Comparison of ENCODE assay signal across 16 cellular contexts in the genomic region with DNA sequence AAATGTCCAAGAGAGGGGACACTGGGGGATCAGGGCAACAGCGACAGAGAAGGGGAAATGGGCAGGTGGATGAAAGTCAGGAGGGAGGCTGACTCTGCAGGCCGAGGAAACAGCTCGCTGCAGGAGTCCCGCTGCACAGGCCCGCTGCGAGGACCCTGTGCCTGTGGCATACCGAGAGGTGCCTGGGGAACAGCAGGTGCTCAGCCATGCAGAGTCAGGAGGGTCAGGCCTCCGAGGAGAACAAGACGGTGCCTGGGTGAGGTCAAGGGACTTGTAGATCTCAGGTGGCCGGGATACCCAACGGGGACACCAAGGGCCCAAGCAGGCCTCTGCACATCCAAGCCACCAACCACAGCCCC.
DNase-seq lines count a peak whose midpoint lies in the region; TF ChIP-seq lines count a peak whose summit lies in the region.
"Had no signal": no experiment of that assay in that cellular context is flagged by ENCODE, and none has a peak within 500 bp of the region (broad histone marks: within the 10 kb centered on the region; RNA-seq: fewer than 3 reads in every experiment).

No MANE protein-coding gene starts in this region.

- 82 to 89% methylated on average over 11 of the region's 11 CpGs for WGBS in mesodermal cell (ENCODE audit: insufficient coverage in 2 of 2), 2 experiments

- no peak for TF ChIP-seq CTCF in ascending aorta (IDR thresholded peaks at IDR 0.05)
- no peak for TF ChIP-seq CTCF in OCI-LY7 (conservative IDR thresholded peaks at IDR 0.05; ENCODE audit: low read length)

- no peaks in the 10 kb centered on the region for H3K27me3 Mint-ChIP-seq in activated T-cell treated with anti-CD3 and anti-CD28 coated beads, Interleukin-2, amount 50 U/mL, for 24 hours
- H3K27me3 Mint-ChIP-seq: CD4-positive, alpha-beta T cell had no signal

- no peak overlapping the region for H3K4me2 ChIP-seq in OCI-LY7 (ENCODE audit: low read length)

- H3K4me1 ChIP-seq in ascending aorta, result peaks cover 26 to 41% of the 10 kb centered on the region in 2 donors
- peaks cover 49% of the 10 kb centered on the region for H3K4me1 ChIP-seq in mesodermal cell (ENCODE audit: control insufficient read depth, insufficient read depth, low read length, poor library complexity, severe bottlenecking)
- peaks cover 6% of the 10 kb centered on the region for H3K4me1 ChIP-seq in OCI-LY7 (ENCODE audit: insufficient read depth, low read length, poor library complexity, severe bottlenecking)

- peak overlapping the region; percentile 26 for H3K27ac Mint-ChIP-seq in activated T-cell treated with anti-CD3 and anti-CD28 coated beads, Interleukin-2, amount 50 U/mL, for 24 hours
- H3K27ac Mint-ChIP-seq: CD4-positive, alpha-beta T cell had no signal

- H2AFZ ChIP-seq in OCI-LY7 (ENCODE audit: low read length), result no peak overlapping the region

- DNase-seq in activated T-cell treated with anti-CD3 and anti-CD28 coated beads, Interleukin-2, amount 50 U/mL, for 24 hours, result no peak
- DNase-seq in activated T-cell treated with anti-CD3 and anti-CD28 coated beads for 4 hours (no peak), ascending aorta (ENCODE audit: low spot score in 2 of 2) (no peak), substantia nigra (lab: John Stamatoyannopoulos, UW) (no peak), GF-D8 (lab: John Stamatoyannopoulos, UW) (no peak), OCI-LY7 (ENCODE audit: low spot score) (no peak)
- DNase-seq in activated CD8-positive, alpha-beta memory T cell treated with anti-CD3 and anti-CD28 coated beads for 24 hours, result no peak
- DNase-seq: activated effector memory CD4-positive, alpha-beta T cell treated with Interleukin-2 at 50 U/mL for 16 hours; CD4-positive, alpha-beta T cell; Karpas-422; NCI-H146; NCI-H446; occipital lobe; stomach had no signal

- H3K36me3 ChIP-seq in ascending aorta, result peaks cover 2 to 4% of the 10 kb centered on the region in 2 donors
- peaks cover 16% of the 10 kb centered on the region for H3K36me3 ChIP-seq in mesodermal cell (ENCODE audit: control insufficient read depth, insufficient read depth, low read length)
- peaks cover 4% of the 10 kb centered on the region; the same call in 1 of the 2 replicates for H3K36me3 ChIP-seq in OCI-LY7 (ENCODE audit: insufficient read depth, low read length)

- H3K4me3 ChIP-seq in ascending aorta, result no peak overlapping the region
- no peak overlapping the region for H3K4me3 ChIP-seq in mesodermal cell (ENCODE audit: extremely low read depth, insufficient read depth, low read length, poor library complexity, severe bottlenecking)
- H3K4me3 ChIP-seq in OCI-LY7 (ENCODE audit: low read depth, low read length, poor library complexity, severe bottlenecking), result no peak overlapping the region
- H3K4me3 ChIP-seq: skin epidermis, stomach had no signal

- H4K20me1 ChIP-seq in OCI-LY7 (ENCODE audit: insufficient read depth, low read length), result peaks cover 18% of the 10 kb centered on the region; the same call in 1 of the 2 replicates

- H3K9me3 Mint-ChIP-seq in activated T-cell treated with anti-CD3 and anti-CD28 coated beads, Interleukin-2, amount 50 U/mL, for 24 hours, result no peaks in the 10 kb centered on the region
- H3K9me3 Mint-ChIP-seq: CD4-positive, alpha-beta T cell had no signal

- POLR2A ChIA-PET in OCI-LY7 (lab: Charles Lee), result no interaction called here

- H3K9me3 ChIP-seq in ascending aorta (no peaks in the 10 kb centered on the region), mesodermal cell (ENCODE audit: control insufficient read depth, low read length) (no peaks in the 10 kb centered on the region), OCI-LY7 (ENCODE audit: low read length) (no peaks in the 10 kb centered on the region)
- H3K9me3 ChIP-seq: stomach had no signal

- peaks cover 72% of the 10 kb centered on the region for H3K4me1 Mint-ChIP-seq in activated T-cell treated with anti-CD3 and anti-CD28 coated beads, Interleukin-2, amount 50 U/mL, for 24 hours (ENCODE audit: low read depth)

- no peaks in the 10 kb centered on the region for H3K79me2 ChIP-seq in OCI-LY7 (ENCODE audit: insufficient read depth, low read depth, low read length)

- no peaks in the 10 kb centered on the region for H3K27me3 ChIP-seq in ascending aorta
- H3K27me3 ChIP-seq: stomach had no signal

- CTCF ChIA-PET in OCI-LY7 (lab: Charles Lee; ENCODE audit: unreplicated experiment), result no interaction called here

- H3K9me2 ChIP-seq in OCI-LY7 (ENCODE audit: insufficient read depth, low read length), result no peaks in the 10 kb centered on the region

- no peak overlapping the region for H3K4me3 Mint-ChIP-seq in activated T-cell treated with anti-CD3 and anti-CD28 coated beads, Interleukin-2, amount 50 U/mL, for 24 hours
- H3K4me3 Mint-ChIP-seq: CD4-positive, alpha-beta T cell had no signal

- intact Hi-C loops in ascending aorta (cut with DNase I), result loop anchor here (2.0 kb wide), 1 partner anchor 17 kb away; no protein-coding TSS in a partner anchor
- intact Hi-C loops in OCI-LY7 (cut with micrococcal nuclease; ENCODE audit: unreplicated experiment), result no loop called here

- H3K36me3 Mint-ChIP-seq in activated T-cell treated with anti-CD3 and anti-CD28 coated beads, Interleukin-2, amount 50 U/mL, for 24 hours (ENCODE audit: low read depth), result peaks cover 10% of the 10 kb centered on the region

- no TSS peak for BruUV-seq in OCI-LY7 (replicated peaks; lab: Mats Ljungman, UMichigan)

- H3K27ac ChIP-seq in ascending aorta (peak overlapping the region; percentile 68 to 74), mesodermal cell (ENCODE audit: low read depth, low read length, severe bottlenecking) (peak overlapping the region; percentile 75), substantia nigra (ENCODE audit: low read depth, low read length, poor library complexity, severe bottlenecking) (peak overlapping the region; percentile 47), OCI-LY7 (ENCODE audit: low read depth, low read length, poor library complexity, severe bottlenecking) (no peak overlapping the region)
